In genomic region chr13:79481685-79482052, GRCh38 we compare ENCODE assay signal across 8 cellular contexts. TPM values are rescaled to one million over a fixed set of nuclear protein-coding genes. Genes with fewer than 3 reads are reported as not detected.
A peak's percentile ranks its signal among the peaks of the same experiment; 100 is the strongest.
DNase-seq lines count a peak whose midpoint lies in the region; ATAC-seq and TF ChIP-seq lines count a peak whose summit lies in the region.

No MANE protein-coding gene starts in this region.

- H3K4me3 Mint-ChIP-seq in IgD-negative memory B cell: peak overlapping the region; percentile 73 to 94 (median 85)

- peaks cover 6% of the 10 kb centered on the region for H3K4me1 ChIP-seq in BLaER1
- H3K4me1 ChIP-seq in esophagus muscularis mucosa: peaks cover 14 to 31% (median 22%) of the 10 kb centered on the region in 4 donors
- no peaks in the 10 kb centered on the region for H3K4me1 ChIP-seq in parathyroid adenoma
- H3K4me1 ChIP-seq in urinary bladder (ENCODE audit: insufficient read depth): no peaks in the 10 kb centered on the region

- no peak for TF ChIP-seq EP300 in esophagus muscularis mucosa (IDR thresholded peaks at IDR 0.05)

- no peaks in the 10 kb centered on the region for H4K20me1 ChIP-seq in BLaER1

- peak overlapping the region; percentile 40; the same call in 1 of the 2 replicates for H3K4me2 ChIP-seq in BLaER1
- peak overlapping the region; percentile 87 for H3K4me2 ChIP-seq in parathyroid adenoma (ENCODE audit: low read length)

- H3K4me1 Mint-ChIP-seq in IgD-negative memory B cell: peaks cover 5 to 16% (median 16%) of the 10 kb centered on the region in 3 donors

- H2AFZ ChIP-seq in parathyroid adenoma: peak overlapping the region; percentile 90

- H3K27me3 Mint-ChIP-seq in IgD-negative memory B cell: peaks cover 17% of the 10 kb centered on the region

- under 1% methylated on average over 12 of the region's 12 CpGs for WGBS in esophagus muscularis mucosa
- WGBS in urinary bladder: under 1% methylated on average over 12 of the region's 12 CpGs

- no peak for TF ChIP-seq POLR2A in esophagus muscularis mucosa (IDR thresholded peaks at IDR 0.05; ENCODE audit: low read depth)

- peaks cover 7% of the 10 kb centered on the region; the same call in 1 of the 2 replicates for H3K27me3 ChIP-seq in BLaER1
- H3K27me3 ChIP-seq in esophagus muscularis mucosa: no peaks in the 10 kb centered on the region
- no peaks in the 10 kb centered on the region for H3K27me3 ChIP-seq in parathyroid adenoma (ENCODE audit: control insufficient read depth, insufficient read depth, low read length)

- peaks cover 0 to 2% (median 0%) of the 10 kb centered on the region in 3 donors for H3K9me3 Mint-ChIP-seq in IgD-negative memory B cell

- H3K9ac ChIP-seq in BLaER1: no peak overlapping the region
- H3K9ac ChIP-seq in parathyroid adenoma: peak overlapping the region; percentile 67

- H3K9me3 ChIP-seq in BLaER1 (peaks cover 17% of the 10 kb centered on the region), esophagus muscularis mucosa (no peaks in the 10 kb centered on the region), parathyroid adenoma (ENCODE audit: control insufficient read depth, low read length) (no peaks in the 10 kb centered on the region)

- H3K4me3 ChIP-seq in BLaER1 (peak overlapping the region; percentile 37), esophagus muscularis mucosa (peak overlapping the region; percentile 73 to 92 (median 78)), parathyroid adenoma (ENCODE audit: low read depth, low read length) (peak overlapping the region; percentile 88), urinary bladder (ENCODE audit: low read depth, low read length) (peak overlapping the region; percentile 73)

- no peaks in the 10 kb centered on the region for H3K36me3 ChIP-seq in BLaER1
- H3K36me3 ChIP-seq in esophagus muscularis mucosa: no peaks in the 10 kb centered on the region
- no peaks in the 10 kb centered on the region for H3K36me3 ChIP-seq in parathyroid adenoma (ENCODE audit: control insufficient read depth, insufficient read depth, low read length)
- no peaks in the 10 kb centered on the region for H3K36me3 ChIP-seq in urinary bladder (ENCODE audit: insufficient read depth)

- TF ChIP-seq CTCF in esophagus muscularis mucosa (IDR thresholded peaks at IDR 0.05) (no peak), parathyroid adenoma (IDR thresholded peaks at IDR 0.05) (no peak)

- no peaks in the 10 kb centered on the region for H3K36me3 Mint-ChIP-seq in IgD-negative memory B cell

- no peak overlapping the region for H3K27ac ChIP-seq in BLaER1
- peak overlapping the region; percentile 77 to 79 (median 78) for H3K27ac ChIP-seq in esophagus muscularis mucosa (replicated peaks in 1 of 4)
- H3K27ac ChIP-seq in parathyroid adenoma: peak overlapping the region; percentile 74
- peak overlapping the region; percentile 25 for H3K27ac ChIP-seq in urinary bladder (ENCODE audit: low read depth)

- intact Hi-C loops in esophagus muscularis mucosa (cut with DNase I): loop anchor here (10.0 kb wide), 1 partner anchor 53 kb away; no protein-coding TSS in a partner anchor

- peak overlapping the region in 2 of 3 donors; percentile 20 to 94 for H3K27ac Mint-ChIP-seq in IgD-negative memory B cell

- H3K79me2 ChIP-seq in parathyroid adenoma: peaks cover 4% of the 10 kb centered on the region

- peak; percentile 32 to 74 for DNase-seq in activated CD8-positive, alpha-beta memory T cell treated with anti-CD3 and anti-CD28 coated beads for 4 hours (ENCODE audit: low read depth in 2 of 2)
- DNase-seq in esophagus muscularis mucosa (ENCODE audit: extremely low spot score): no peak
- DNase-seq in GM19238 (ENCODE audit: insufficient read length, low spot score): no peak

- ATAC-seq in GM21447 (IDR thresholded peaks at IDR 0.05; ENCODE audit: unreplicated experiment): peak; percentile 33

RNA-seq across cellular contexts. Expression of gene NDFIP2, which starts 0.7 kb away (rescaled TPM):
- polyA plus RNA-seq in IgD-negative memory B cell: not detected
- total RNA-seq in esophagus muscularis mucosa: 10 to 100 TPM in 2 of 4 donors, 1 to 10 TPM in 2; 9.0 to 12.8 (median 10.2) TPM
- total RNA-seq in urinary bladder: 49.3 TPM
- polyA plus RNA-seq in urinary bladder: 15.7 TPM

Comparison
In these comparisons a context has a peak if more than half of its experiments do, and no peak if none do; other contexts are left out.
1. H3K4me3 ChIP-seq: peak in every context shown above with its lines; median percentile 88 in parathyroid adenoma; 78 in esophagus muscularis mucosa; 73 in urinary bladder; 37 in BLaER1.
2. DNase-seq: peak in activated CD8-positive, alpha-beta memory T cell treated with anti-CD3 and anti-CD28 coated beads for 4 hours (2 of 2); none in esophagus muscularis mucosa (single experiment) and GM19238 (single experiment).